8 cellular contexts compared by ENCODE assay signal in genomic region chr2:28621172-28622100, GRCh38.
DNase-seq lines count a peak whose midpoint lies in the region; ATAC-seq and TF ChIP-seq lines count a peak whose summit lies in the region.

No MANE protein-coding gene starts in this region.

- H3K9me3 ChIP-seq in BE2C (no peaks in the 10 kb centered on the region), adipocyte (ENCODE audit: control insufficient read depth, low read length) (no peaks in the 10 kb centered on the region)

- TF ChIP-seq CTCF in BE2C (IDR thresholded peaks at IDR 0.05; ENCODE audit: low read depth, low read length): peak; percentile 15; the same call in 1 of the 2 replicates

- H3K27me3 ChIP-seq in BE2C (no peaks in the 10 kb centered on the region), adipocyte (replicated peaks; ENCODE audit: control insufficient read depth, insufficient read depth, low read length) (no peaks in the 10 kb centered on the region)

- DNase-seq in BE2C (no peak), HuH-7.5 (ENCODE audit: low spot score) (peak; percentile 66), SKM-1 (lab: John Stamatoyannopoulos, UW; ENCODE audit: unreplicated experiment) (peak; percentile 48), adipocyte (ENCODE audit: low read depth) (peak; percentile 91), Right ventricle myocardium superior (no peak), posterior vena cava (ENCODE audit: low spot score) (peak; percentile 89), ureter (ENCODE audit: low spot score) (peak; percentile 88)

- peak overlapping the region; percentile 43 for H3K9ac ChIP-seq in adipocyte (ENCODE audit: low read length)

- no peaks in the 10 kb centered on the region; the same call in 1 of the 2 replicates for H3K4me1 ChIP-seq in BE2C
- peaks cover 28% of the 10 kb centered on the region for H3K4me1 ChIP-seq in adipocyte (ENCODE audit: control insufficient read depth, insufficient read depth, low read length)

- H3K4me3 ChIP-seq in BE2C (ENCODE audit: low read depth, low read length) (no peak overlapping the region), adipocyte (ENCODE audit: low read length) (peak overlapping the region; percentile 31)

- no peaks in the 10 kb centered on the region for H3K36me3 ChIP-seq in BE2C
- no peaks in the 10 kb centered on the region for H3K36me3 ChIP-seq in adipocyte (ENCODE audit: control insufficient read depth, insufficient read depth, low read length, severe bottlenecking)

- ATAC-seq in Right ventricle myocardium superior (ENCODE audit: poor library complexity): peak; percentile 67
- no peak for ATAC-seq in HG03565 (IDR thresholded peaks at IDR 0.05; ENCODE audit: unreplicated experiment)

- intact Hi-C loops in Right ventricle myocardium superior (cut with DNase I): loop anchor here (10.0 kb wide), 1 partner anchor 133 kb away; the partner anchor contains the start of gene PPP1CB
- intact Hi-C loops in posterior vena cava (cut with DNase I): no loop called here

Comparison
In these comparisons a context has a peak if more than half of its experiments do, and no peak if none do; other contexts are left out.
1. DNase-seq: peak in HuH-7.5 (single experiment), SKM-1 (single experiment), adipocyte (single experiment), posterior vena cava (single experiment) and ureter (single experiment); none in BE2C (single experiment) and Right ventricle myocardium superior (single experiment).